ENCODE assay signal across 31 cellular contexts in genomic region chr10:84234508-84234907, GRCh38. TPM values are rescaled to one million over a fixed set of nuclear protein-coding genes. Genes with fewer than 3 reads are reported as not detected.
"Had no signal": no experiment of that assay in that cellular context is flagged by ENCODE, and none has a peak within 500 bp of the region (broad histone marks: within the 10 kb centered on the region; RNA-seq: fewer than 3 reads in every experiment).

No MANE protein-coding gene starts in this region.

- H3K4me1 Mint-ChIP-seq: stimulated activated effector memory CD8-positive, alpha-beta T cell treated with anti-CD3 and anti-CD28 coated beads, Interleukin-12 subunit alpha, Interleukin-12 subunit beta, amount 100 ng/mL, for 72 hours; stimulated activated memory B cell treated with anti-CD40 and anti-IgM and Interleukin-4, amounts not matched to agents 10 μg/mL and 1 μg/mL and 100 μg/mL, for 72 hours; stimulated activated naive B cell treated with anti-CD40 and anti-IgM and Interleukin-4, amounts not matched to agents 10 μg/mL and 1 μg/mL and 100 μg/mL, for 72 hours; stimulated activated naive CD8-positive, alpha-beta T cell treated with anti-CD3 and anti-CD28 coated beads, Interleukin-15, amount 100 ng/mL, for 72 hours had no signal

- H3K27ac ChIP-seq: stomach, suprapubic skin, testis, thoracic aorta, thyroid gland, tibial artery, tibial nerve, transverse colon, upper lobe of left lung, upper lobe of right lung, uterus, vagina had no signal

- H3K9me3 Mint-ChIP-seq: stimulated activated effector memory CD8-positive, alpha-beta T cell treated with anti-CD3 and anti-CD28 coated beads, Interleukin-12 subunit alpha, Interleukin-12 subunit beta, amount 100 ng/mL, for 72 hours; stimulated activated memory B cell treated with anti-CD40 and anti-IgM and Interleukin-4, amounts not matched to agents 10 μg/mL and 1 μg/mL and 100 μg/mL, for 72 hours; stimulated activated naive B cell treated with anti-CD40 and anti-IgM and Interleukin-4, amounts not matched to agents 10 μg/mL and 1 μg/mL and 100 μg/mL, for 72 hours; stimulated activated naive CD8-positive, alpha-beta T cell treated with anti-CD3 and anti-CD28 coated beads, Interleukin-15, amount 100 ng/mL, for 72 hours; stimulated activated naive CD8-positive, alpha-beta T cell treated with anti-CD3 and anti-CD28 coated beads, Interleukin-15, Interleukin-2, amounts not matched to agents 100 ng/mL and 50 ng/mL, for 24 hours; type B pancreatic cell had no signal

- H3K4me3 Mint-ChIP-seq: stimulated activated effector memory CD8-positive, alpha-beta T cell treated with anti-CD3 and anti-CD28 coated beads, Interleukin-12 subunit alpha, Interleukin-12 subunit beta, amount 100 ng/mL, for 72 hours; stimulated activated memory B cell treated with anti-CD40 and anti-IgM and Interleukin-4, amounts not matched to agents 10 μg/mL and 1 μg/mL and 100 μg/mL, for 72 hours; stimulated activated naive B cell treated with anti-CD40 and anti-IgM and Interleukin-4, amounts not matched to agents 10 μg/mL and 1 μg/mL and 100 μg/mL, for 72 hours; stimulated activated naive CD8-positive, alpha-beta T cell treated with anti-CD3 and anti-CD28 coated beads, Interleukin-15, amount 100 ng/mL, for 72 hours; stimulated activated naive CD8-positive, alpha-beta T cell treated with anti-CD3 and anti-CD28 coated beads, Interleukin-15, Interleukin-2, amounts not matched to agents 100 ng/mL and 50 ng/mL, for 24 hours; type B pancreatic cell had no signal

- ATAC-seq: stimulated activated effector memory CD8-positive, alpha-beta T cell treated with anti-CD3 and anti-CD28 coated beads, Interleukin-12 subunit alpha, Interleukin-12 subunit beta, amount 100 ng/mL, for 72 hours; stimulated activated memory B cell treated with anti-CD40 and anti-IgM and Interleukin-4, amounts not matched to agents 10 μg/mL and 1 μg/mL and 100 μg/mL, for 72 hours; stimulated activated naive B cell treated with anti-CD40 and anti-IgM and Interleukin-4, amounts not matched to agents 10 μg/mL and 1 μg/mL and 100 μg/mL, for 72 hours; stimulated activated naive CD8-positive, alpha-beta T cell treated with anti-CD3 and anti-CD28 coated beads, Interleukin-15, amount 100 ng/mL, for 72 hours; stimulated activated naive CD8-positive, alpha-beta T cell treated with anti-CD3 and anti-CD28 coated beads, Interleukin-15, Interleukin-2, amounts not matched to agents 100 U/mL and 50 U/mL, for 24 hours; upper lobe of right lung had no signal

- DNase-seq: stimulated activated CD4-positive, alpha-beta T cell treated with anti-CD3 and anti-CD28 coated beads, Interleukin-2, amount 100 ng/mL, for 48 hours; stimulated activated CD4-positive, alpha-beta T cell treated with anti-CD3 and anti-CD28 coated beads, Interleukin-4, amount 100 ng/mL, for 1 hour; stimulated activated CD4-positive, alpha-beta T cell treated with anti-CD3 and anti-CD28 coated beads, Interleukin-4, amount 100 ng/mL, for 24 hours; stimulated activated CD4-positive, alpha-beta T cell treated with anti-CD3 and anti-CD28 coated beads, Interleukin-4, amount 100 ng/mL, for 4 hours; stimulated activated CD8-positive, alpha-beta memory T cell treated with anti-CD3 and anti-CD28 coated beads, Interleukin-4, amount 100 ng/mL, for 48 hours; stimulated activated naive B cell treated with anti-CD40 and anti-IgM and Interleukin-4, amounts not matched to agents 10 μg/mL and 1 μg/mL and 100 μg/mL, for 72 hours; stimulated activated naive CD4-positive, alpha-beta T cell; stimulated activated naive CD4-positive, alpha-beta T cell treated with Interleukin-2 at 50 U/mL for 16 hours; stimulated activated naive CD8-positive, alpha-beta T cell treated with anti-CD3 and anti-CD28 coated beads, Interleukin-15, amount 100 ng/mL, for 72 hours; stimulated activated naive CD8-positive, alpha-beta T cell treated with anti-CD3 and anti-CD28 coated beads, Interleukin-15, Interleukin-2, amounts not matched to agents 100 U/mL and 50 U/mL, for 24 hours; stomach; testis; thyroid gland; transverse colon; trophoblast cell; upper lobe of left lung; upper lobe of right lung; uterus had no signal

- H3K27ac Mint-ChIP-seq: stimulated activated effector memory CD8-positive, alpha-beta T cell treated with anti-CD3 and anti-CD28 coated beads, Interleukin-12 subunit alpha, Interleukin-12 subunit beta, amount 100 ng/mL, for 72 hours; stimulated activated memory B cell treated with anti-CD40 and anti-IgM and Interleukin-4, amounts not matched to agents 10 μg/mL and 1 μg/mL and 100 μg/mL, for 72 hours; stimulated activated naive B cell treated with anti-CD40 and anti-IgM and Interleukin-4, amounts not matched to agents 10 μg/mL and 1 μg/mL and 100 μg/mL, for 72 hours; stimulated activated naive CD8-positive, alpha-beta T cell treated with anti-CD3 and anti-CD28 coated beads, Interleukin-15, amount 100 ng/mL, for 72 hours; stimulated activated naive CD8-positive, alpha-beta T cell treated with anti-CD3 and anti-CD28 coated beads, Interleukin-15, Interleukin-2, amounts not matched to agents 100 ng/mL and 50 ng/mL, for 24 hours; type B pancreatic cell had no signal

- H3K36me3 Mint-ChIP-seq: stimulated activated effector memory CD8-positive, alpha-beta T cell treated with anti-CD3 and anti-CD28 coated beads, Interleukin-12 subunit alpha, Interleukin-12 subunit beta, amount 100 ng/mL, for 72 hours; stimulated activated memory B cell treated with anti-CD40 and anti-IgM and Interleukin-4, amounts not matched to agents 10 μg/mL and 1 μg/mL and 100 μg/mL, for 72 hours; stimulated activated naive B cell treated with anti-CD40 and anti-IgM and Interleukin-4, amounts not matched to agents 10 μg/mL and 1 μg/mL and 100 μg/mL, for 72 hours; type B pancreatic cell had no signal

- H3K4me3 ChIP-seq: stomach, suprapubic skin, testis, thoracic aorta, thyroid gland, tibial artery, tibial nerve, transverse colon, upper lobe of left lung, upper lobe of right lung, uterus, vagina had no signal

RNA-seq across cellular contexts. Expression of gene LRIT1, which starts 6.8 kb away (rescaled TPM):
- total RNA-seq: stomach, subcutaneous adipose tissue, suprapubic skin, temporal lobe, thoracic aorta, thyroid gland, tibial nerve, transverse colon, upper lobe of left lung, upper lobe of right lung, ureter, urinary bladder, uterus, vagina had no signal

RNA-seq across cellular contexts. Expression of gene LRIT2, which starts 9.2 kb away (rescaled TPM):
- total RNA-seq: stomach, subcutaneous adipose tissue, suprapubic skin, temporal lobe, thoracic aorta, thyroid gland, tibial nerve, transverse colon, upper lobe of left lung, upper lobe of right lung, ureter, urinary bladder, uterus, vagina had no signal

RNA-seq across cellular contexts. Expression of gene RGR, which starts 10.3 kb away (rescaled TPM):
- total RNA-seq: stomach, suprapubic skin, thoracic aorta, ureter, uterus, vagina had no signal
